10 cellular contexts compared by ENCODE assay signal in the genomic region with DNA sequence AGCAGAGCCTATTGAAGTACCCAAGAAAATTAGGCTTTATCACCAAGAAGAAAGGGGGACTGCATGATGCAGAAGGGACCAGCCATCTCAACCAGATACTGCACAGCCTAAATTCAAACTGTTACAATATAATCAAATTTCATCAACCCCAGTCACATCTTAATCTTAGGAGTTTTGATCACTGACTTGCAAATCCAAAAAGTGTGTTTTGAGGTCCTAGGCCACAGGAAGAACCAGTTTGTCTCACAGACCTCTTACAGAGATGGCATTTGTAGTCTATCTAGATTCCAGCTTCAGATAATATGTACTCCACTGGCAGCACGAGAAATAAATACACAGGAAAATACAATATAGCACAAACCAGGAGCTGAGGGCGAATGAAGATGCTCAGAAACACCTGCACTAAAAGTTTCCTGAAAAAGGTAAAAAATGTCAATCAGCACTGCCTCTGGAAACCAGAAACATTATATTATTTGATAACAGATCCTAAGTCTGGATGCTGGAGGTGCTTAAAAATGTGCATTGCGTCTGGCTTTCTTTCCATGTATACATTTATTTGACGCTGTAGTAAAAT. TPM values are rescaled to one million over a fixed set of nuclear protein-coding genes. Genes with fewer than 3 reads are reported as not detected.
A peak's percentile ranks its signal among the peaks of the same experiment; 100 is the strongest.
DNase-seq lines count a peak whose midpoint lies in the region; ATAC-seq and TF ChIP-seq lines count a peak whose summit lies in the region.
"Had no signal": no experiment of that assay in that cellular context is flagged by ENCODE, and none has a peak within 500 bp of the region (broad histone marks: within the 10 kb centered on the region; RNA-seq: fewer than 3 reads in every experiment).

No MANE protein-coding gene starts in this region.

- TF ChIP-seq CTCF in lower lobe of right lung (IDR thresholded peaks at IDR 0.05): no peak
- no peak for TF ChIP-seq CTCF in type B pancreatic cell (conservative IDR thresholded peaks at IDR 0.05)

- peaks cover 27% of the 10 kb centered on the region for H3K4me1 ChIP-seq in lower lobe of right lung

- no peak for DNase-seq in activated naive CD4-positive, alpha-beta T cell treated with anti-CD3 and anti-CD28 coated beads, Interleukin-2, amount 10 ng/mL, durations not matched to agents 7 days and 5 days
- DNase-seq in activated naive CD4-positive, alpha-beta T cell treated with Interleukin-2 at 50 U/mL for 16 hours: no peak
- DNase-seq in activated naive CD8-positive, alpha-beta T cell treated with anti-CD3 and anti-CD28 coated beads, Interleukin-2, amount 50 U/mL, for 24 hours: no peak
- DNase-seq in lower lobe of right lung (no peak), type B pancreatic cell (ENCODE audit: extremely low spot score, unreplicated experiment) (no peak), left colon (no peak), CD1c-positive myeloid dendritic cell (ENCODE audit: extremely low spot score) (no peak)
- no peak for DNase-seq in stimulated activated CD4-positive, alpha-beta T cell treated with anti-CD3 and anti-CD28 coated beads, Interleukin-1b, Interleukin-23, amount 100 ng/mL, for 48 hours
- DNase-seq: NCI-H524; stimulated activated CD4-positive, alpha-beta T cell treated with anti-CD3 and anti-CD28 coated beads, Interleukin-12 subunit alpha, Interleukin-12 subunit beta, amount 100 ng/mL, for 4 hours had no signal

- intact Hi-C loops in lower lobe of right lung (cut with DNase I): no loop called here
- intact Hi-C loops in left colon (cut with DNase I, micrococcal nuclease): no loop called here

- peaks cover 41% of the 10 kb centered on the region for H3K4me1 Mint-ChIP-seq in activated naive CD4-positive, alpha-beta T cell treated with anti-CD3 and anti-CD28 coated beads, Interleukin-2, amount 10 ng/mL, durations not matched to agents 7 days and 5 days
- H3K4me1 Mint-ChIP-seq in activated naive CD8-positive, alpha-beta T cell treated with anti-CD3 and anti-CD28 coated beads, Interleukin-2, amount 50 U/mL, for 24 hours: peaks cover 42% of the 10 kb centered on the region
- peaks cover 3% of the 10 kb centered on the region for H3K4me1 Mint-ChIP-seq in type B pancreatic cell (ENCODE audit: unreplicated experiment)

- H3K27ac Mint-ChIP-seq in activated naive CD4-positive, alpha-beta T cell treated with anti-CD3 and anti-CD28 coated beads, Interleukin-2, amount 10 ng/mL, durations not matched to agents 7 days and 5 days: peak overlapping the region; percentile 97
- peak overlapping the region; percentile 98 for H3K27ac Mint-ChIP-seq in activated naive CD8-positive, alpha-beta T cell treated with anti-CD3 and anti-CD28 coated beads, Interleukin-2, amount 50 U/mL, for 24 hours
- no peak overlapping the region for H3K27ac Mint-ChIP-seq in type B pancreatic cell

- peaks cover 6% of the 10 kb centered on the region for H3K36me3 ChIP-seq in lower lobe of right lung

- CTCF ChIA-PET in activated naive CD4-positive, alpha-beta T cell treated with anti-CD3 and anti-CD28 coated beads, Interleukin-2, amount 10 ng/mL, durations not matched to agents 7 days and 5 days (lab: Charles Lee): interaction anchor here (0.7 to 1.1 kb wide), 2 partner anchors 14 to 103 kb away, joined by 3 read pairs; no protein-coding TSS in a partner anchor

- no peaks in the 10 kb centered on the region for H3K27me3 Mint-ChIP-seq in activated naive CD4-positive, alpha-beta T cell treated with anti-CD3 and anti-CD28 coated beads, Interleukin-2, amount 10 ng/mL, durations not matched to agents 7 days and 5 days
- no peaks in the 10 kb centered on the region for H3K27me3 Mint-ChIP-seq in activated naive CD8-positive, alpha-beta T cell treated with anti-CD3 and anti-CD28 coated beads, Interleukin-2, amount 50 U/mL, for 24 hours
- peaks cover 4% of the 10 kb centered on the region for H3K27me3 Mint-ChIP-seq in type B pancreatic cell

- peak overlapping the region; percentile 87 for H3K27ac ChIP-seq in lower lobe of right lung

- peak overlapping the region; percentile 61 for H3K4me3 ChIP-seq in lower lobe of right lung

- H3K27me3 ChIP-seq in lower lobe of right lung (ENCODE audit: low read depth): no peaks in the 10 kb centered on the region

- peak overlapping the region; percentile 92 for H3K4me3 Mint-ChIP-seq in activated naive CD4-positive, alpha-beta T cell treated with anti-CD3 and anti-CD28 coated beads, Interleukin-2, amount 10 ng/mL, durations not matched to agents 7 days and 5 days
- peak overlapping the region; percentile 97 for H3K4me3 Mint-ChIP-seq in activated naive CD8-positive, alpha-beta T cell treated with anti-CD3 and anti-CD28 coated beads, Interleukin-2, amount 50 U/mL, for 24 hours
- peak overlapping the region; percentile 67 for H3K4me3 Mint-ChIP-seq in type B pancreatic cell

- peaks cover 23% of the 10 kb centered on the region for H3K36me3 Mint-ChIP-seq in activated naive CD4-positive, alpha-beta T cell treated with anti-CD3 and anti-CD28 coated beads, Interleukin-2, amount 10 ng/mL, durations not matched to agents 7 days and 5 days
- H3K36me3 Mint-ChIP-seq in activated naive CD8-positive, alpha-beta T cell treated with anti-CD3 and anti-CD28 coated beads, Interleukin-2, amount 50 U/mL, for 24 hours (ENCODE audit: low read depth): peaks cover 6% of the 10 kb centered on the region
- H3K36me3 Mint-ChIP-seq in type B pancreatic cell: peaks cover 8% of the 10 kb centered on the region

- H3K9me3 ChIP-seq in lower lobe of right lung: no peaks in the 10 kb centered on the region

- ATAC-seq in activated naive CD8-positive, alpha-beta T cell treated with anti-CD3 and anti-CD28 coated beads, Interleukin-2, amount 50 U/mL, for 24 hours: no peak
- ATAC-seq in lower lobe of right lung (no peak), left colon (no peak)

- H3K9me3 Mint-ChIP-seq in activated naive CD4-positive, alpha-beta T cell treated with anti-CD3 and anti-CD28 coated beads, Interleukin-2, amount 10 ng/mL, durations not matched to agents 7 days and 5 days: peaks cover under 1% of the 10 kb centered on the region
- peaks cover under 1% of the 10 kb centered on the region for H3K9me3 Mint-ChIP-seq in activated naive CD8-positive, alpha-beta T cell treated with anti-CD3 and anti-CD28 coated beads, Interleukin-2, amount 50 U/mL, for 24 hours
- no peaks in the 10 kb centered on the region for H3K9me3 Mint-ChIP-seq in type B pancreatic cell

RNA-seq across cellular contexts. Expression of gene BTN3A3, which starts 0.7 kb away (rescaled TPM):
- total RNA-seq in lower lobe of right lung: 60.2 TPM
- 3.8 and 8.7 TPM in 2 replicates for total RNA-seq in type B pancreatic cell (ENCODE audit: low replicate concordance)
- total RNA-seq in left colon: 10 to 100 TPM; 14.9 TPM

RNA-seq across cellular contexts. Expression of gene BTN2A1, which starts 18.1 kb away (rescaled TPM):
- 27.0 TPM for total RNA-seq in lower lobe of right lung
- 18.6 and 23.8 TPM in 2 replicates for total RNA-seq in type B pancreatic cell (ENCODE audit: low replicate concordance)
- total RNA-seq in left colon: 10 to 100 TPM; 19.8 to 25.7 TPM

RNA-seq across cellular contexts. Expression of gene BTN3A1, which starts 37.6 kb away (rescaled TPM):
- total RNA-seq in lower lobe of right lung (53.2 TPM), type B pancreatic cell (ENCODE audit: low replicate concordance) (19.6 and 19.9 TPM in 2 replicates), left colon (10 to 100 TPM; 21.2 to 21.6 TPM)

RNA-seq across cellular contexts. Expression of gene BTN2A2, which starts 56.7 kb away (rescaled TPM):
- total RNA-seq in lower lobe of right lung (33.6 TPM), type B pancreatic cell (ENCODE audit: low replicate concordance) (8.7 and 21.6 TPM in 2 replicates), left colon (1 to 10 TPM; 6.2 to 8.0 TPM)
